In the genomic region with DNA sequence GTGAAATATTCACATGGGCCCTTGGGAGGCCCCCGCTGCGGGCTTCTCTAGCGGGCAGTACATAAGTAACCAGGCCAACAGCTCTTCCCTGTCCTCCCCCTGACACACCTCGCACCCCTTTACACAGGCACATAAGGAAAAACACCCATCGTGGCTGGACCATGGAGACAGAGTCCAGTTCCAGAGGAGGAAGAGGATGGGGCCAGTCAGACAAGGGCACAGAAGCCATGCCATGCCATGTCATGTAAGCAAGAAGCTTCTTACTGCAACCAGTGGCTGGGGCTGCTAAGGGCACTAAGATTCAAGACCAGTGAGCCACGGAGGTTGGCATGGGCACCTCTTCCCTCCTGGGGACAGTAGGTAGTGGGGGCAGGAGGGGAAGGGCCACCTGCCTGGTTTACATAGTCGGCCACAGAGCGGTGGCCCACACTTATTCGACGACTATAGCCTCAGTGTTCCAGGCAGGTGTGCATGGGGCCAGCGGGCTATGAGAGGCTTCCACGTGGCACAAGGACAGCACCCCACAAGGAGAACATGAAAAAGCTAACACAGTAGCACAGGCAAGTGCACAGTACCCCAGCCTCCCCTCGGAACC, we compare ENCODE assay signal across 9 cellular contexts. TPM values are rescaled to one million over a fixed set of nuclear protein-coding genes. Genes with fewer than 3 reads are reported as not detected.
DNase-seq lines count a peak whose midpoint lies in the region; ATAC-seq and TF ChIP-seq lines count a peak whose summit lies in the region.
"Had no signal": no experiment of that assay in that cellular context is flagged by ENCODE, and none has a peak within 500 bp of the region (broad histone marks: within the 10 kb centered on the region; RNA-seq: fewer than 3 reads in every experiment).

No MANE protein-coding gene starts in this region.

- no peak for TF ChIP-seq POLR2A in GM18505 (IDR thresholded peaks at IDR 0.05; ENCODE audit: borderline replicate concordance, extremely low read depth, insufficient read depth, insufficient read length)

- peaks cover 31% of the 10 kb centered on the region for H3K4me1 Mint-ChIP-seq in activated naive CD4-positive, alpha-beta T cell treated with anti-CD3 and anti-CD28 coated beads, Interleukin-2, amount 50 U/mL, for 24 hours
- peaks cover 9% of the 10 kb centered on the region for H3K4me1 Mint-ChIP-seq in type B pancreatic cell (ENCODE audit: unreplicated experiment)

- no peak for DNase-seq in activated naive CD4-positive, alpha-beta T cell treated with anti-CD3 and anti-CD28 coated beads, Interleukin-2, amount 50 U/mL, for 72 hours (ENCODE audit: low spot score in 2 of 2)
- peak; percentile 2 for DNase-seq in hepatic stellate cell (ENCODE audit: low spot score)
- no peak for DNase-seq in type B pancreatic cell (ENCODE audit: extremely low spot score, unreplicated experiment)

- peak overlapping the region; percentile 85 for H3K4me3 Mint-ChIP-seq in activated naive CD4-positive, alpha-beta T cell treated with anti-CD3 and anti-CD28 coated beads, Interleukin-2, amount 50 U/mL, for 24 hours
- peak overlapping the region; percentile 87 for H3K4me3 Mint-ChIP-seq in type B pancreatic cell

- no peak for TF ChIP-seq CTCF in type B pancreatic cell (conservative IDR thresholded peaks at IDR 0.05)

- no peaks in the 10 kb centered on the region for H3K36me3 Mint-ChIP-seq in activated naive CD4-positive, alpha-beta T cell treated with anti-CD3 and anti-CD28 coated beads, Interleukin-2, amount 50 U/mL, for 24 hours
- no peaks in the 10 kb centered on the region for H3K36me3 Mint-ChIP-seq in activated naive CD4-positive, alpha-beta T cell treated with anti-CD3 and anti-CD28 coated beads, Interleukin-2, amount 50 U/mL, for 72 hours
- no peaks in the 10 kb centered on the region for H3K36me3 Mint-ChIP-seq in type B pancreatic cell

- H3K9me3 Mint-ChIP-seq in activated naive CD4-positive, alpha-beta T cell treated with anti-CD3 and anti-CD28 coated beads, Interleukin-2, amount 50 U/mL, for 24 hours, result no peaks in the 10 kb centered on the region
- no peaks in the 10 kb centered on the region for H3K9me3 Mint-ChIP-seq in activated naive CD4-positive, alpha-beta T cell treated with anti-CD3 and anti-CD28 coated beads, Interleukin-2, amount 50 U/mL, for 72 hours
- H3K9me3 Mint-ChIP-seq in type B pancreatic cell, result no peaks in the 10 kb centered on the region

- ATAC-seq in activated naive CD4-positive, alpha-beta T cell treated with anti-CD3 and anti-CD28 coated beads, Interleukin-2, amount 50 U/mL, for 72 hours, result no peak
- ATAC-seq in SK-N-SH treated with all-trans-retinoic acid at 6 μM for 48 hours (peak; percentile 6), GM21786 (IDR thresholded peaks at IDR 0.05; ENCODE audit: unreplicated experiment) (no peak), GM18867 (IDR thresholded peaks at IDR 0.05; ENCODE audit: unreplicated experiment) (no peak), GM18505 (IDR thresholded peaks at IDR 0.05; ENCODE audit: unreplicated experiment) (no peak)

- no peak overlapping the region for H3K27ac Mint-ChIP-seq in activated naive CD4-positive, alpha-beta T cell treated with anti-CD3 and anti-CD28 coated beads, Interleukin-2, amount 50 U/mL, for 24 hours
- peak overlapping the region in 1 of 2 donors; percentile 32 for H3K27ac Mint-ChIP-seq in activated naive CD4-positive, alpha-beta T cell treated with anti-CD3 and anti-CD28 coated beads, Interleukin-2, amount 50 U/mL, for 72 hours
- no peak overlapping the region for H3K27ac Mint-ChIP-seq in type B pancreatic cell

- peaks cover 4% of the 10 kb centered on the region for H3K27me3 Mint-ChIP-seq in activated naive CD4-positive, alpha-beta T cell treated with anti-CD3 and anti-CD28 coated beads, Interleukin-2, amount 50 U/mL, for 24 hours
- peaks cover 14% of the 10 kb centered on the region for H3K27me3 Mint-ChIP-seq in type B pancreatic cell

TF ChIP-seq in SK-N-SH treated with all-trans-retinoic acid at 6 μM for 48 hours, 23 proteins besides CTCF, POLR2A, EP300 and RAD21:
- TF ChIP-seq ZNF70 (CRISPR knock-in tag; IDR thresholded peaks at IDR 0.05) (no peak), PPARA (CRISPR knock-in tag; IDR thresholded peaks at IDR 0.05; ENCODE audit: borderline replicate concordance) (no peak), ARNTL (CRISPR knock-in tag; IDR thresholded peaks at IDR 0.05; ENCODE audit: borderline replicate concordance, low read depth) (no peak)
- TF ChIP-seq, protein P1, sequence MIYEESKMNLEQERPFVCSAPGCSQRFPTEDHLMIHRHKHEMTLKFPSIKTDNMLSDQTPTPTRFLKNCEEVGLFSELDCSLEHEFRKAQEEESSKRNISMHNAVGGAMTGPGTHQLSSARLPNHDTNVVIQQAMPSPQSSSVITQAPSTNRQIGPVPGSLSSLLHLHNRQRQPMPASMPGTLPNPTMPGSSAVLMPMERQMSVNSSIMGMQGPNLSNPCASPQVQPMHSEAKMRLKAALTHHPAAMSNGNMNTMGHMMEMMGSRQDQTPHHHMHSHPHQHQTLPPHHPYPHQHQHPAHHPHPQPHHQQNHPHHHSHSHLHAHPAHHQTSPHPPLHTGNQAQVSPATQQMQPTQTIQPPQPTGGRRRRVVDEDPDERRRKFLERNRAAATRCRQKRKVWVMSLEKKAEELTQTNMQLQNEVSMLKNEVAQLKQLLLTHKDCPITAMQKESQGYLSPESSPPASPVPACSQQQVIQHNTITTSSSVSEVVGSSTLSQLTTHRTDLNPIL (CRISPR knock-in tag; IDR thresholded peaks at IDR 0.05; ENCODE audit: low read depth), result no peak

RNA-seq across cellular contexts. Expression of a gene that starts 5.7 kb away (rescaled TPM):
- total RNA-seq in activated naive CD4-positive, alpha-beta T cell treated with anti-CD3 and anti-CD28 coated beads, Interleukin-2, amount 50 U/mL, for 72 hours, result under 1 TPM in 1 of 2 donors, not detected in 1; 0.59 TPM
- 0.80 and 1.0 TPM in 2 replicates for total RNA-seq in type B pancreatic cell (ENCODE audit: low replicate concordance)
- total RNA-seq: temporal lobe had no signal
